In genomic region chr7:156217803-156218202, GRCh38 we compare ENCODE assay signal across 27 cellular contexts.
"Had no signal": no experiment of that assay in that cellular context is flagged by ENCODE, and none has a peak within 500 bp of the region (broad histone marks: within the 10 kb centered on the region; RNA-seq: fewer than 3 reads in every experiment).

No MANE protein-coding gene starts in this region.

- H3K27me3 ChIP-seq: stomach, suprapubic skin, testis, thyroid gland, tibial artery, tibial nerve, transverse colon, upper lobe of left lung, upper lobe of right lung, uterus, vagina had no signal

- H3K36me3 ChIP-seq: stomach, suprapubic skin, thoracic aorta, thyroid gland, tibial artery, tibial nerve, transverse colon, upper lobe of left lung, upper lobe of right lung, uterus, vagina had no signal

- ATAC-seq: stimulated activated effector memory CD8-positive, alpha-beta T cell treated with anti-CD3 and anti-CD28 coated beads, Interleukin-12 subunit alpha, Interleukin-12 subunit beta, amount 100 ng/mL, for 72 hours; stimulated activated memory B cell treated with anti-CD40 and anti-IgM and Interleukin-4, amounts not matched to agents 10 μg/mL and 1 μg/mL and 100 μg/mL, for 72 hours; stimulated activated naive B cell treated with anti-CD40 and anti-IgM and Interleukin-4, amounts not matched to agents 10 μg/mL and 1 μg/mL and 100 μg/mL, for 72 hours; stimulated activated naive CD8-positive, alpha-beta T cell treated with anti-CD3 and anti-CD28 coated beads, Interleukin-15, amount 100 ng/mL, for 72 hours; stimulated activated naive CD8-positive, alpha-beta T cell treated with anti-CD3 and anti-CD28 coated beads, Interleukin-15, Interleukin-2, amounts not matched to agents 100 U/mL and 50 U/mL, for 24 hours; upper lobe of right lung had no signal

- H3K27ac ChIP-seq: stomach, suprapubic skin, testis, thoracic aorta, thyroid gland, tibial artery, tibial nerve, transverse colon, upper lobe of left lung, upper lobe of right lung, uterus, vagina had no signal

- H3K4me1 ChIP-seq: stomach, suprapubic skin, testis, thyroid gland, tibial artery, tibial nerve, transverse colon, upper lobe of left lung, upper lobe of right lung, uterus, vagina had no signal

- FAIRE-seq: urothelium cell line had no signal

- DNase-seq: stimulated activated CD4-positive, alpha-beta T cell treated with anti-CD3 and anti-CD28 coated beads, Interleukin-2, amount 100 ng/mL, for 48 hours; stimulated activated CD4-positive, alpha-beta T cell treated with anti-CD3 and anti-CD28 coated beads, Interleukin-4, amount 100 ng/mL, for 1 hour; stimulated activated CD4-positive, alpha-beta T cell treated with anti-CD3 and anti-CD28 coated beads, Interleukin-4, amount 100 ng/mL, for 24 hours; stimulated activated CD4-positive, alpha-beta T cell treated with anti-CD3 and anti-CD28 coated beads, Interleukin-4, amount 100 ng/mL, for 4 hours; stimulated activated CD8-positive, alpha-beta memory T cell treated with anti-CD3 and anti-CD28 coated beads, Interleukin-4, amount 100 ng/mL, for 48 hours; stimulated activated naive B cell treated with anti-CD40 and anti-IgM and Interleukin-4, amounts not matched to agents 10 μg/mL and 1 μg/mL and 100 μg/mL, for 72 hours; stimulated activated naive CD4-positive, alpha-beta T cell; stimulated activated naive CD4-positive, alpha-beta T cell treated with Interleukin-2 at 50 U/mL for 16 hours; stimulated activated naive CD8-positive, alpha-beta T cell treated with anti-CD3 and anti-CD28 coated beads, Interleukin-15, amount 100 ng/mL, for 72 hours; stimulated activated naive CD8-positive, alpha-beta T cell treated with anti-CD3 and anti-CD28 coated beads, Interleukin-15, Interleukin-2, amounts not matched to agents 100 U/mL and 50 U/mL, for 24 hours; stomach; substantia nigra; testis; thyroid gland; tibial artery; transverse colon; trophoblast cell; upper lobe of left lung; upper lobe of right lung; uterus had no signal

- H3K4me3 ChIP-seq: stomach, suprapubic skin, testis, thoracic aorta, thyroid gland, tibial artery, tibial nerve, transverse colon, upper lobe of left lung, upper lobe of right lung, uterus, vagina had no signal

- H3K9me3 ChIP-seq: stomach, suprapubic skin, testis, thoracic aorta, thyroid gland, tibial artery, tibial nerve, transverse colon, upper lobe of left lung, upper lobe of right lung, uterus, vagina had no signal
